Comparison of ENCODE assay signal across 7 cellular contexts in genomic region chr2:100291152-100291970, GRCh38. TPM values are rescaled to one million over a fixed set of nuclear protein-coding genes. Genes with fewer than 3 reads are reported as not detected.
DNase-seq lines count a peak whose midpoint lies in the region; ATAC-seq and TF ChIP-seq lines count a peak whose summit lies in the region.

No MANE protein-coding gene starts in this region.

- H3K9me3 ChIP-seq in HEK293 (ENCODE audit: control insufficient read depth, insufficient read depth, low read depth, low read length), result no peaks in the 10 kb centered on the region

- H3K36me3 ChIP-seq in HEK293 (ENCODE audit: control insufficient read depth in 2 of 2, insufficient read depth in 1 of 2, low read length in 2 of 2), result peaks cover 6 to 68% of the 10 kb centered on the region in 2 experiments

- no peak overlapping the region for H3K27ac Mint-ChIP-seq in activated naive CD4-positive, alpha-beta T cell treated with anti-CD3 and anti-CD28 coated beads, Interleukin-2, amount 50 U/mL, for 72 hours

- peak; percentile 46 to 53 for DNase-seq in SHP77 (lab: John Stamatoyannopoulos, UW)
- DNase-seq in activated naive CD4-positive, alpha-beta T cell treated with anti-CD3 and anti-CD28 coated beads, Interleukin-2, amount 50 U/mL, for 72 hours (ENCODE audit: low spot score in 2 of 2), result peak; percentile 49 to 58
- DNase-seq in inferior parietal cortex (ENCODE audit: extremely low spot score), result peak; percentile 66
- peak; percentile 2 to 19 (median 9) for DNase-seq in stimulated activated CD4-positive, alpha-beta T cell treated with anti-CD3 and anti-CD28 coated beads, TNF-alpha, amount 100 ng/mL, for 4 hours (ENCODE audit: low read depth in 3 of 3)
- no peak for DNase-seq in GM20000 (ENCODE audit: low spot score)

- peak; percentile 91 to 95 for ATAC-seq in activated naive CD4-positive, alpha-beta T cell treated with anti-CD3 and anti-CD28 coated beads, Interleukin-2, amount 50 U/mL, for 72 hours
- no peak for ATAC-seq in HG03159 (IDR thresholded peaks at IDR 0.05; ENCODE audit: unreplicated experiment)

- peak overlapping the region; percentile 54 for H3K27ac ChIP-seq in HEK293 (ENCODE audit: extremely low read depth, low read depth, low read length)

- no peak overlapping the region for H3K4me3 ChIP-seq in HEK293 (ENCODE audit: low read depth, low read length)

- CTCF ChIA-PET in HEK293 (lab: Yijun Ruan, JAX), result interaction anchor here (0.6 to 5.6 kb wide), 9 partner anchors 10 to 288 kb away, joined by 3 to 48 read pairs (median 4); no protein-coding TSS in a partner anchor

- H3K9me3 Mint-ChIP-seq in activated naive CD4-positive, alpha-beta T cell treated with anti-CD3 and anti-CD28 coated beads, Interleukin-2, amount 50 U/mL, for 72 hours, result no peaks in the 10 kb centered on the region

- POLR2A ChIA-PET in HEK293 (lab: Yijun Ruan, JAX), result interaction anchor here (0.5 to 2.4 kb wide), 7 partner anchors 9 to 271 kb away, joined by 3 to 12 read pairs (median 4); partner anchors contain the start of gene PDCL3

- H3K36me3 Mint-ChIP-seq in activated naive CD4-positive, alpha-beta T cell treated with anti-CD3 and anti-CD28 coated beads, Interleukin-2, amount 50 U/mL, for 72 hours, result no peaks in the 10 kb centered on the region

- no peak for TF ChIP-seq CTCF in HEK293 (tag by site-specific recombination; IDR thresholded peaks at IDR 0.05)
- TF ChIP-seq CTCF in GM20000 (IDR thresholded peaks at IDR 0.05; ENCODE audit: extremely low read depth, missing control alignments), result no peak

- peaks cover 16% of the 10 kb centered on the region for H3K4me1 ChIP-seq in HEK293 (ENCODE audit: control insufficient read depth, insufficient read depth, low read length)

TF ChIP-seq in HEK293, 187 proteins besides CTCF, POLR2A, EP300 and RAD21 (continues in another document):
- TF ChIP-seq ZNF366 (tag by site-specific recombination; conservative IDR thresholded peaks at IDR 0.05) (peak; percentile 78), ZNF76 (tag by site-specific recombination; IDR thresholded peaks at IDR 0.05; ENCODE audit: borderline replicate concordance, low read depth) (no peak), ZNF324 (tag by site-specific recombination; IDR thresholded peaks at IDR 0.05) (peak; percentile 65; the same call in 1 of the 2 replicates), WT1 (tag by site-specific recombination; IDR thresholded peaks at IDR 0.05) (peak; percentile 48; the same call in 1 of the 2 replicates), SCRT2 (tag by site-specific recombination; IDR thresholded peaks at IDR 0.05) (0 out of 2 replicates have a peak, but pooled peaks have one; percentile 25), EGR2 (tag by site-specific recombination; IDR thresholded peaks at IDR 0.05; ENCODE audit: low read depth) (peak; percentile 87), PRDM2 (tag by site-specific recombination; IDR thresholded peaks at IDR 0.05; ENCODE audit: borderline replicate concordance) (no peak), GLIS2 (tag by site-specific recombination; IDR thresholded peaks at IDR 0.05) (peak; percentile 51; the same call in 1 of the 2 replicates), KLF17 (tag by site-specific recombination; IDR thresholded peaks at IDR 0.05) (peak; percentile 40; the same call in 1 of the 2 replicates), ZNF660 (tag by site-specific recombination; IDR thresholded peaks at IDR 0.05) (peak; percentile 60; the same call in 1 of the 2 replicates), ZNF624 (tag by site-specific recombination; IDR thresholded peaks at IDR 0.05) (no peak), ZNF558 (tag by site-specific recombination; IDR thresholded peaks at IDR 0.05) (0 out of 2 replicates have a peak, but pooled peaks have one; percentile 19)
- TF ChIP-seq, protein P1, sequence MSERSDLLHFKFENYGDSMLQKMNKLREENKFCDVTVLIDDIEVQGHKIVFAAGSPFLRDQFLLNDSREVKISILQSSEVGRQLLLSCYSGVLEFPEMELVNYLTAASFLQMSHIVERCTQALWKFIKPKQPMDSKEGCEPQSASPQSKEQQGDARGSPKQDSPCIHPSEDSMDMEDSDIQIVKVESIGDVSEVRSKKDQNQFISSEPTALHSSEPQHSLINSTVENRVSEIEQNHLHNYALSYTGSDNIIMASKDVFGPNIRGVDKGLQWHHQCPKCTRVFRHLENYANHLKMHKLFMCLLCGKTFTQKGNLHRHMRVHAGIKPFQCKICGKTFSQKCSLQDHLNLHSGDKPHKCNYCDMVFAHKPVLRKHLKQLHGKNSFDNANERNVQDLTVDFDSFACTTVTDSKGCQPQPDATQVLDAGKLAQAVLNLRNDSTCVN (tag by site-specific recombination; optimal IDR thresholded peaks at IDR 0.05), result peak; percentile 3

RNA-seq across cellular contexts. Expression of gene LONRF2, which starts 30.9 kb away (rescaled TPM):
- under 1 TPM in 1 of 2 donors, not detected in 1; 0.04 TPM for total RNA-seq in activated naive CD4-positive, alpha-beta T cell treated with anti-CD3 and anti-CD28 coated beads, Interleukin-2, amount 50 U/mL, for 72 hours
